Comparison of ENCODE assay signal across 19 cellular contexts in the genomic region with DNA sequence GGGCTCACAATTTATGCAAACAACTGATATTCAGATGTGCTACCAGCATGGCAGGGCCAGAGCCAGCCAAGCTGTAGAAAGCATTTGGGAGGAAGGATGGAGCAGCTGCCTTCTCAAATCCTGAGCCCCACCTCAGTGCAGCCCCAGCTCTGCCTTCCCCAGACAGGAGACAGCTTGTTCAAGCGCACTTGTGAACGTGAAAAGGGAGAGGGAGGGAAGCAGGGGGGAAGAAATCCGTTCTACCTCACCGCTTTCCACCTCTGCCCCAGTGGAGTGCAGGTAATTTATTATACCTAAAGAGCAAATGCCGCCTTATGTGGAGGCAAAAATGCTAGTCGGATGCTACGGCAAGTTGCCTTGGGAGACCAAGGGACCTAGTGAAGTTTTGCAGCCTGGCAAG.
"Had no signal": no experiment of that assay in that cellular context is flagged by ENCODE, and none has a peak within 500 bp of the region (broad histone marks: within the 10 kb centered on the region; RNA-seq: fewer than 3 reads in every experiment).

No MANE protein-coding gene starts in this region.

- H3K27ac Mint-ChIP-seq: memory B cell; natural killer cell treated with Interleukin-12 subunit alpha and Interleukin-12 subunit beta and Interleukin-15 and Interleukin-18, amount 100 ng/mL, for 72 hours; stimulated activated memory B cell treated with anti-CD40 and anti-IgM and Interleukin-4, amounts not matched to agents 10 μg/mL and 1 μg/mL and 100 μg/mL, for 72 hours; stimulated activated naive CD8-positive, alpha-beta T cell treated with anti-CD3 and anti-CD28 coated beads, Interleukin-15, Interleukin-2, amounts not matched to agents 100 ng/mL and 50 ng/mL, for 24 hours had no signal

- H3K9me3 Mint-ChIP-seq: memory B cell; natural killer cell treated with Interleukin-12 subunit alpha and Interleukin-12 subunit beta and Interleukin-15 and Interleukin-18, amount 100 ng/mL, for 72 hours; stimulated activated memory B cell treated with anti-CD40 and anti-IgM and Interleukin-4, amounts not matched to agents 10 μg/mL and 1 μg/mL and 100 μg/mL, for 72 hours; stimulated activated naive CD8-positive, alpha-beta T cell treated with anti-CD3 and anti-CD28 coated beads, Interleukin-15, Interleukin-2, amounts not matched to agents 100 ng/mL and 50 ng/mL, for 24 hours had no signal

- H3K4me1 Mint-ChIP-seq: memory B cell; stimulated activated memory B cell treated with anti-CD40 and anti-IgM and Interleukin-4, amounts not matched to agents 10 μg/mL and 1 μg/mL and 100 μg/mL, for 72 hours had no signal

- DNase-seq: effector memory CD4-positive, alpha-beta T cell; heart left ventricle; hippocampal formation; kidney glomerular epithelial cell; left ventricle myocardium inferior; lower lobe of right lung; midbrain; posterior cingulate gyrus; spleen; stimulated activated CD4-positive, alpha-beta T cell treated with anti-CD3 and anti-CD28 coated beads, Interleukin-15, amount 100 ng/mL, for 24 hours; stimulated activated CD4-positive, alpha-beta T cell treated with anti-CD3 and anti-CD28 coated beads, Interleukin-1b, Interleukin-23, amount 100 ng/mL, for 48 hours; stimulated activated CD4-positive, alpha-beta T cell treated with anti-CD3 and anti-CD28 coated beads, Interleukin-4, amount 100 ng/mL, for 24 hours had no signal

- H3K4me1 ChIP-seq: left ventricle myocardium inferior, spleen, tibial nerve had no signal

- H3K27me3 ChIP-seq: heart left ventricle, spleen, tibial nerve had no signal

- H3K9me3 ChIP-seq: heart left ventricle, left ventricle myocardium inferior, lower lobe of right lung, spleen, tibial nerve had no signal

- H3K36me3 Mint-ChIP-seq: memory B cell; natural killer cell treated with Interleukin-12 subunit alpha and Interleukin-12 subunit beta and Interleukin-15 and Interleukin-18, amount 100 ng/mL, for 72 hours; stimulated activated memory B cell treated with anti-CD40 and anti-IgM and Interleukin-4, amounts not matched to agents 10 μg/mL and 1 μg/mL and 100 μg/mL, for 72 hours had no signal

- H3K4me3 Mint-ChIP-seq: memory B cell; natural killer cell treated with Interleukin-12 subunit alpha and Interleukin-12 subunit beta and Interleukin-15 and Interleukin-18, amount 100 ng/mL, for 72 hours; stimulated activated memory B cell treated with anti-CD40 and anti-IgM and Interleukin-4, amounts not matched to agents 10 μg/mL and 1 μg/mL and 100 μg/mL, for 72 hours; stimulated activated naive CD8-positive, alpha-beta T cell treated with anti-CD3 and anti-CD28 coated beads, Interleukin-15, Interleukin-2, amounts not matched to agents 100 ng/mL and 50 ng/mL, for 24 hours had no signal

- H3K27ac ChIP-seq: heart left ventricle, left ventricle myocardium inferior, lower lobe of right lung, spleen, tibial nerve had no signal

- ATAC-seq: esophagus mucosa; heart left ventricle; lower lobe of right lung; natural killer cell treated with Interleukin-12 subunit alpha and Interleukin-12 subunit beta and Interleukin-15 and Interleukin-18, amount 100 ng/mL, for 72 hours; sciatic nerve had no signal
